Comparison of ENCODE assay signal across 10 cellular contexts in the genomic region with DNA sequence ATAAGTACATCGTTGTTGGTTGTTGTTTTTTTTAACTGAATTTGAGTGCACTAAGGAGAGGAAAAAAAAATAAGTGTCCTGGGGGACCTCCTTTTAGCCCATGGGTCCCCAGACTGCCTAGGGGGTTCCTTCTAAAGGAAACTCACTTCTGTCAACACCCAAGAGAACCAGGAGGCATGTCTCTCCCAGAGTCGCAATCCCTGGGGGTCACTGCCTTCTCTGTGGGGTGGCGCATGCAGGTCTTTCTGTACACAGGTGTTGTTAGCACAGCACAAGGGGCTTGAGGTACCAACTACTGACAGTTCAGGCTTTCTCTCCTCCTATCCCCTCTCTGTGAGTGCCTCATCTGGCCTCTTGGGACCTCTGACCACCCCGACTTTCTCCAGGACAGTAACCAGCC.
"Had no signal": no experiment of that assay in that cellular context is flagged by ENCODE, and none has a peak within 500 bp of the region (broad histone marks: within the 10 kb centered on the region; RNA-seq: fewer than 3 reads in every experiment).

No MANE protein-coding gene starts in this region.

- H3K27ac Mint-ChIP-seq: activated CD4-positive, alpha-beta T cell treated with anti-CD3 and anti-CD28 coated beads, Interleukin-2, amount 10 ng/mL, durations not matched to agents 24 days and 14 days; stimulated activated naive B cell treated with anti-CD40 and anti-IgM and Interleukin-4, amounts not matched to agents 10 μg/mL and 1 μg/mL and 100 μg/mL, for 72 hours had no signal

- H3K36me3 ChIP-seq: breast epithelium, gastrocnemius medialis, prostate gland, tibial nerve had no signal

- H3K4me1 ChIP-seq: breast epithelium, prostate gland had no signal

- ATAC-seq: stimulated activated naive B cell treated with anti-CD40 and anti-IgM and Interleukin-4, amounts not matched to agents 10 μg/mL and 1 μg/mL and 100 μg/mL, for 72 hours had no signal

- DNase-seq: activated CD4-positive, alpha-beta T cell treated with anti-CD3 and anti-CD28 coated beads, Interleukin-2, amount 10 ng/mL, durations not matched to agents 24 days and 14 days; activated CD4-positive, CD25-positive, alpha-beta regulatory T cell; dorsolateral prefrontal cortex; erythroblast; stimulated activated naive B cell treated with anti-CD40 and anti-IgM and Interleukin-4, amounts not matched to agents 10 μg/mL and 1 μg/mL and 100 μg/mL, for 72 hours; SW 1271 had no signal

- H3K27me3 ChIP-seq: breast epithelium, dorsolateral prefrontal cortex, gastrocnemius medialis, tibial nerve had no signal

- H3K9me3 ChIP-seq: breast epithelium, gastrocnemius medialis, prostate gland, tibial nerve had no signal

- H3K4me3 Mint-ChIP-seq: activated CD4-positive, alpha-beta T cell treated with anti-CD3 and anti-CD28 coated beads, Interleukin-2, amount 10 ng/mL, durations not matched to agents 24 days and 14 days; stimulated activated naive B cell treated with anti-CD40 and anti-IgM and Interleukin-4, amounts not matched to agents 10 μg/mL and 1 μg/mL and 100 μg/mL, for 72 hours had no signal

- H3K27ac ChIP-seq: prostate gland had no signal

- H3K4me3 ChIP-seq: breast epithelium, dorsolateral prefrontal cortex, gastrocnemius medialis, prostate gland, tibial nerve had no signal

- H3K36me3 Mint-ChIP-seq: stimulated activated naive B cell treated with anti-CD40 and anti-IgM and Interleukin-4, amounts not matched to agents 10 μg/mL and 1 μg/mL and 100 μg/mL, for 72 hours had no signal

- H3K9me3 Mint-ChIP-seq: activated CD4-positive, alpha-beta T cell treated with anti-CD3 and anti-CD28 coated beads, Interleukin-2, amount 10 ng/mL, durations not matched to agents 24 days and 14 days; stimulated activated naive B cell treated with anti-CD40 and anti-IgM and Interleukin-4, amounts not matched to agents 10 μg/mL and 1 μg/mL and 100 μg/mL, for 72 hours had no signal
